In genomic region chr6:145963216-145964068, GRCh38 we compare ENCODE assay signal across 8 cellular contexts. TPM values are rescaled to one million over a fixed set of nuclear protein-coding genes. Genes with fewer than 3 reads are reported as not detected.
A peak's percentile ranks its signal among the peaks of the same experiment; 100 is the strongest.
DNase-seq lines count a peak whose midpoint lies in the region; ATAC-seq and TF ChIP-seq lines count a peak whose summit lies in the region.

No MANE protein-coding gene starts in this region.

- H3K79me2 ChIP-seq in SK-N-SH (ENCODE audit: insufficient read depth), result peaks cover 54% of the 10 kb centered on the region
- peaks cover 56% of the 10 kb centered on the region for H3K79me2 ChIP-seq in hepatocyte

- intact Hi-C loops in CD4-positive, alpha-beta T cell (cut with DNase I, micrococcal nuclease), result loop anchor here (2.0 to 10.0 kb wide), 4 partner anchors 149 to 1241 kb away; partner anchors contain the start of genes EPM2A (in 2 of the 2), FBXO30 (in 2 of the 2) and STXBP5 (in 1 of the 2)

- peak overlapping the region; percentile 98 for H3K27ac Mint-ChIP-seq in CD4-positive, alpha-beta T cell

- no peak overlapping the region for H3K27ac ChIP-seq in CD4-positive, alpha-beta T cell (ENCODE audit: low read depth, low read length)
- H3K27ac ChIP-seq in SK-N-SH (ENCODE audit: low read depth in 2 of 2, low read length in 1 of 2), result peak overlapping the region; percentile 50 to 75; a peak in 3 of 4 replicates
- peak overlapping the region; percentile 68 for H3K27ac ChIP-seq in angular gyrus (ENCODE audit: low read depth, low read length)
- H3K27ac ChIP-seq in hepatocyte, result peak overlapping the region; percentile 84

- H3K4me2 ChIP-seq in SK-N-SH (peak overlapping the region; percentile 85), hepatocyte (peak overlapping the region; percentile 75)

- H3K4me1 ChIP-seq in SK-N-SH (ENCODE audit: control insufficient read depth in 1 of 2, insufficient read depth in 2 of 2, low read depth in 1 of 2, low read length in 1 of 2) (peaks cover 0 to 10% of the 10 kb centered on the region in 2 experiments; a peak in 2 of 4 replicates), hepatocyte (ENCODE audit: insufficient read depth) (peaks cover 19% of the 10 kb centered on the region)

- H3K9me2 ChIP-seq in SK-N-SH (no peaks in the 10 kb centered on the region), hepatocyte (replicated peaks; ENCODE audit: insufficient read depth) (no peaks in the 10 kb centered on the region)

- CTCF ChIA-PET in CD4-positive, alpha-beta T cell (lab: Charles Lee), result interaction anchor here (1.0 kb wide), 1 partner anchor 230 kb away, joined by 3 read pairs; no protein-coding TSS in a partner anchor
- CTCF ChIA-PET in SK-N-SH (lab: Yijun Ruan, JAX), result interaction anchor here (0.6 to 1.3 kb wide), 3 partner anchors 12 to 163 kb away, joined by 3 to 8 read pairs (median 4); no protein-coding TSS in a partner anchor

- no peak for TF ChIP-seq RAD21 in SK-N-SH (IDR thresholded peaks at IDR 0.05; ENCODE audit: low read length)

- POLR2A ChIA-PET in CD4-positive, alpha-beta T cell (lab: Charles Lee), result interaction anchor here (1.0 to 4.8 kb wide), 5 partner anchors 11 to 808 kb away, joined by 3 to 41 read pairs (median 6); partner anchors contain the start of genes EPM2A and FBXO30
- POLR2A ChIA-PET in SK-N-SH (lab: Yijun Ruan, JAX), result interaction anchor here (0.8 to 1.3 kb wide), 3 partner anchors 25 to 229 kb away, joined by 3 to 4 read pairs (median 3); partner anchors contain the start of gene FBXO30

- peak overlapping the region; percentile 78 for H3K9ac ChIP-seq in SK-N-SH

- TF ChIP-seq CTCF in CD4-positive, alpha-beta T cell (IDR thresholded peaks at IDR 0.05), result no peak
- no peak for TF ChIP-seq CTCF in SK-N-SH (IDR thresholded peaks at IDR 0.05)
- TF ChIP-seq CTCF in hepatocyte (IDR thresholded peaks at IDR 0.05; ENCODE audit: poor library complexity), result no peak
- no peak for TF ChIP-seq CTCF in retinal pigment epithelial cell (conservative IDR thresholded peaks at IDR 0.05; ENCODE audit: low read depth, low read length)

- no peaks in the 10 kb centered on the region for H3K36me3 ChIP-seq in SK-N-SH (replicated peaks in 1 of 2; ENCODE audit: control insufficient read depth in 1 of 2, insufficient read depth in 2 of 2, low read length in 1 of 2)
- H3K36me3 ChIP-seq in hepatocyte (replicated peaks; ENCODE audit: insufficient read depth, low read depth), result no peaks in the 10 kb centered on the region

- DNase-seq in CD4-positive, alpha-beta T cell, result peak; percentile 5 to 43 (median 18)
- DNase-seq in HS-27A (ENCODE audit: low read depth) (peak; percentile 15), SK-N-SH (peak; percentile 61), hepatocyte (ENCODE audit: low spot score) (peak; percentile 72), retinal pigment epithelial cell (ENCODE audit: low read depth) (no peak), KG1 (lab: John Stamatoyannopoulos, UW) (no peak)

- no peaks in the 10 kb centered on the region for H3F3A ChIP-seq in SK-N-SH (replicated peaks; ENCODE audit: insufficient read depth)

- peak; percentile 15 for ATAC-seq in CD4-positive, alpha-beta T cell (ENCODE audit: poor library complexity)
- peak; percentile 23 for ATAC-seq in GM19467 (IDR thresholded peaks at IDR 0.05; ENCODE audit: unreplicated experiment)

- 4% methylated on average over 9 of the region's 44 CpGs for WGBS in SK-N-SH (ENCODE audit: low lambda C conversion rate)
- 2% methylated on average over 44 of the region's 44 CpGs for WGBS in hepatocyte (ENCODE audit: low lambda C conversion rate, missing lambda C conversion rate)

- no peaks in the 10 kb centered on the region for H3K27me3 Mint-ChIP-seq in CD4-positive, alpha-beta T cell

- H4K20me1 ChIP-seq in SK-N-SH (ENCODE audit: insufficient read depth) (no peaks in the 10 kb centered on the region), hepatocyte (ENCODE audit: insufficient read depth, poor library complexity, severe bottlenecking) (no peaks in the 10 kb centered on the region)

- no peaks in the 10 kb centered on the region for H3K9me3 ChIP-seq in CD4-positive, alpha-beta T cell (ENCODE audit: control insufficient read depth, low read length)
- no peaks in the 10 kb centered on the region for H3K9me3 ChIP-seq in SK-N-SH
- H3K9me3 ChIP-seq in hepatocyte (ENCODE audit: low read depth), result no peaks in the 10 kb centered on the region

- H3K9me3 Mint-ChIP-seq in CD4-positive, alpha-beta T cell, result no peaks in the 10 kb centered on the region

- H3K27me3 ChIP-seq in CD4-positive, alpha-beta T cell (ENCODE audit: control insufficient read depth, insufficient read depth, low read length), result no peaks in the 10 kb centered on the region
- H3K27me3 ChIP-seq in SK-N-SH (ENCODE audit: insufficient read depth), result no peaks in the 10 kb centered on the region
- no peaks in the 10 kb centered on the region for H3K27me3 ChIP-seq in hepatocyte

- H3K4me3 ChIP-seq in SK-N-SH (ENCODE audit: low read depth in 2 of 2, low read length in 1 of 2) (peak overlapping the region; percentile 79 to 91), hepatocyte (peak overlapping the region; percentile 87), retinal pigment epithelial cell (ENCODE audit: low read length) (peak overlapping the region; percentile 94)

- H3K36me3 Mint-ChIP-seq in CD4-positive, alpha-beta T cell (ENCODE audit: low read depth), result peaks cover 17% of the 10 kb centered on the region

- TF ChIP-seq EP300 in SK-N-SH (IDR thresholded peaks at IDR 0.05; ENCODE audit: borderline replicate concordance in 1 of 2, low read depth in 1 of 2, low read length in 1 of 2), result no peak

- H2AFZ ChIP-seq in SK-N-SH (ENCODE audit: low read depth) (peak overlapping the region; percentile 100), hepatocyte (peak overlapping the region; percentile 86)

- H3K4me1 Mint-ChIP-seq in CD4-positive, alpha-beta T cell (ENCODE audit: low read depth), result peaks cover 58% of the 10 kb centered on the region

- peak overlapping the region; percentile 96 for H3K4me3 Mint-ChIP-seq in CD4-positive, alpha-beta T cell

TF ChIP-seq in SK-N-SH, 30 proteins besides CTCF, POLR2A, EP300 and RAD21:
- TF ChIP-seq RCOR1 (IDR thresholded peaks at IDR 0.05; ENCODE audit: low read length) (no peak), MXI1 (IDR thresholded peaks at IDR 0.05; ENCODE audit: low read depth, low read length) (no peak), ZBTB33 (IDR thresholded peaks at IDR 0.05; ENCODE audit: borderline replicate concordance, low read depth) (no peak), POLR2AphosphoS5 (IDR thresholded peaks at IDR 0.05; ENCODE audit: low read depth, low read length) (no peak), USF2 (IDR thresholded peaks at IDR 0.05; ENCODE audit: borderline replicate concordance, low read depth, low read length) (no peak), NRF1 (IDR thresholded peaks at IDR 0.05; ENCODE audit: low read depth, low read length) (no peak), FOSL2 (IDR thresholded peaks at IDR 0.05; ENCODE audit: borderline replicate concordance, low read depth) (no peak)

RNA-seq across cellular contexts. Expression of gene SHPRH, which starts 0.7 kb away (rescaled TPM):
- 10 to 100 TPM; 15.9 to 17.9 TPM for total RNA-seq in CD4-positive, alpha-beta T cell
- polyA plus RNA-seq in SK-N-SH (2012; rRNA removed) (3.0 and 3.5 TPM in 2 replicates), hepatocyte (10.7 and 13.0 TPM in 2 replicates)
- 3.6 and 3.8 TPM in 2 replicates for polyA plus RNA-seq in SK-N-SH (2012; cell fraction: cytosol; rRNA removed)
- 3.5 and 8.6 TPM in 2 replicates for polyA plus RNA-seq in SK-N-SH (2012; cell fraction: nucleus; rRNA removed)
- total RNA-seq in hepatocyte, result 23.8 and 24.4 TPM in 2 replicates

Comparison
In these comparisons a context has a peak if more than half of its experiments do, and no peak if none do; other contexts are left out.
1. DNase-seq: peak in CD4-positive, alpha-beta T cell (10 of 10), HS-27A (single experiment), SK-N-SH (single experiment) and hepatocyte (single experiment); none in retinal pigment epithelial cell (single experiment) and KG1 (single experiment).
2. Peak in every context shown above with its lines, with median percentiles within 50 percentile points of each other: H3K4me3 ChIP-seq.